6 cellular contexts compared by ENCODE assay signal in genomic region chr17:34825884-34826283, GRCh38.
"Had no signal": no experiment of that assay in that cellular context is flagged by ENCODE, and none has a peak within 500 bp of the region (broad histone marks: within the 10 kb centered on the region; RNA-seq: fewer than 3 reads in every experiment).

No MANE protein-coding gene starts in this region.

- H3K27ac ChIP-seq: GM23248 had no signal

- DNase-seq: GOT3, KG1 had no signal

- H3K9me3 ChIP-seq: HAP-1 had no signal

- H3K27ac Mint-ChIP-seq: IgD-negative memory B cell had no signal

- H3K4me1 ChIP-seq: HAP-1 had no signal

- H3K9me3 Mint-ChIP-seq: IgD-negative memory B cell had no signal

- H3K4me3 ChIP-seq: GM23248, HAP-1 had no signal

- FAIRE-seq: HTR-8/SVneo had no signal
